In the genomic region with DNA sequence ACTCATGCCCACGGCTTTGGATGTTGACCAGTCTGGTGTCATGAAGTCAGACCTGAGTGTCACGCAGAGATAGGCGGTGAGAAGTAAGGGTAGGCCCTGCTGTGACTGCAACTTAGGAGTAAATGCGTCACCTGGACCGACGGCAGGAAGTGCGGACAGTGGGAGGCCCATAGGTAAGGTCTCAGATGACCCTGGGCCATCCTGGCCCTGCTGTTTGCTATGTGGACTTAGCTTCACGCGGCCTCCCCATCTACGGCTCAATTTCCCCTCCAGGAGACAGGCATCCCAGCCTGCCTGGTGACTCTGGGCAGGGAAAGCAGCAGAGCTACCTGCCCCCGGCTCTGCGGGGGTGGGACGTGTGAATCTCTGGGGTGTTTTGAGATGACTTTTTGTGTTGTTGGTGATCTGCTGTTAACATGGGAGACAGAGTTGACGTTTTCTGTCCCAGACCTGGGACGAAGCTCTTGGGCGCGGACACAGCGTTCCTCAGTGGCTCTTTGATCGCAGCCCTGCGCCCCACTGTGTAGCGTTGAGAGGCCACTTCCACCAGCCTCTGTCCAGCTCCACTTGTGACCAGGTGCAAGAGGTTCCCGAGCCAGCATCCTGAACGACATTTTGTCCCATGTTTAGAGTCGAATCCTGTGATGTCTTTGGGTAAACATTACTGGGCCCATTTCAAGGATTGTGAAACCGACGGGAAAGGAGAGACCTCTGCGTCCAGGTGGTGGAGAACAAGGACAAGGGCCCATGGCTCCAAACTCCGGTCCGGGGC, we compare ENCODE assay signal across 22 cellular contexts. TPM values are rescaled to one million over a fixed set of nuclear protein-coding genes. Genes with fewer than 3 reads are reported as not detected.
A peak's percentile ranks its signal among the peaks of the same experiment; 100 is the strongest.
DNase-seq lines count a peak whose midpoint lies in the region; ATAC-seq and TF ChIP-seq lines count a peak whose summit lies in the region.
"Had no signal": no experiment of that assay in that cellular context is flagged by ENCODE, and none has a peak within 500 bp of the region (broad histone marks: within the 10 kb centered on the region; RNA-seq: fewer than 3 reads in every experiment).

No MANE protein-coding gene starts in this region.

- H2AFZ ChIP-seq in smooth muscle cell (ENCODE audit: low read depth), result no peak overlapping the region

- H3K4me3 ChIP-seq in WERI-Rb-1 (ENCODE audit: low read depth, low read length) (no peak overlapping the region), lower leg skin (ENCODE audit: low read depth, poor library complexity, severe bottlenecking) (no peak overlapping the region), smooth muscle cell (no peak overlapping the region)
- H3K4me3 ChIP-seq: adrenal gland, BLaER1, dorsolateral prefrontal cortex, uterus had no signal

- H3K27me3 ChIP-seq in WERI-Rb-1 (ENCODE audit: insufficient read depth, low read depth, severe bottlenecking) (no peaks in the 10 kb centered on the region), smooth muscle cell (ENCODE audit: low read depth) (no peaks in the 10 kb centered on the region)
- H3K27me3 ChIP-seq: adrenal gland, BLaER1, uterus had no signal

- intact Hi-C loops in lower leg skin (cut with DNase I; ENCODE audit: low total_unique reads), result no loop called here
- intact Hi-C loops in activated naive CD4-positive, alpha-beta T cell treated with anti-CD3 and anti-CD28 coated beads for 36 hours (cut with micrococcal nuclease), result no loop called here

- H3K9me3 ChIP-seq in WERI-Rb-1 (ENCODE audit: severe bottlenecking) (no peaks in the 10 kb centered on the region), smooth muscle cell (replicated peaks; ENCODE audit: low read depth) (no peaks in the 10 kb centered on the region)
- H3K9me3 ChIP-seq: adrenal gland, uterus had no signal

- no peaks in the 10 kb centered on the region for H3K4me1 ChIP-seq in smooth muscle cell (ENCODE audit: low read depth)
- H3K4me1 ChIP-seq: BLaER1, uterus had no signal

- no peak for TF ChIP-seq CTCF in WERI-Rb-1 (IDR thresholded peaks at IDR 0.05; ENCODE audit: low read depth, low read length)
- TF ChIP-seq CTCF in lower leg skin (IDR thresholded peaks at IDR 0.05), result no peak
- no peak for TF ChIP-seq CTCF in smooth muscle cell (IDR thresholded peaks at IDR 0.05; ENCODE audit: borderline replicate concordance, insufficient read depth, poor library complexity, severe bottlenecking)

- H3K9ac ChIP-seq in smooth muscle cell (ENCODE audit: low read depth), result peak overlapping the region; percentile 75
- H3K9ac ChIP-seq: BLaER1 had no signal

- H4K20me1 ChIP-seq in smooth muscle cell (ENCODE audit: low read depth), result no peaks in the 10 kb centered on the region
- H4K20me1 ChIP-seq: BLaER1 had no signal

- no peak for ATAC-seq in activated CD8-positive, alpha-beta memory T cell treated with anti-CD3 and anti-CD28 coated beads, Interleukin-2, amount 10 ng/mL, durations not matched to agents 7 days and 5 days
- ATAC-seq: stimulated activated naive CD8-positive, alpha-beta T cell treated with anti-CD3 and anti-CD28 coated beads, Interleukin-15, Interleukin-2, amounts not matched to agents 100 U/mL and 50 U/mL, for 24 hours had no signal

- H3K4me2 ChIP-seq in smooth muscle cell, result no peak overlapping the region
- H3K4me2 ChIP-seq: BLaER1 had no signal

- H3K36me3 ChIP-seq in WERI-Rb-1 (no peaks in the 10 kb centered on the region), smooth muscle cell (ENCODE audit: low read depth) (no peaks in the 10 kb centered on the region)
- H3K36me3 ChIP-seq: adrenal gland, BLaER1, uterus had no signal

- CTCF ChIA-PET in activated CD8-positive, alpha-beta memory T cell treated with anti-CD3 and anti-CD28 coated beads, Interleukin-2, amount 10 ng/mL, durations not matched to agents 7 days and 5 days (lab: Charles Lee), result no interaction called here
- CTCF ChIA-PET in activated naive CD4-positive, alpha-beta T cell treated with anti-CD3 and anti-CD28 coated beads for 36 hours (lab: Charles Lee), result interaction anchor here (0.6 kb wide), 1 partner anchor 464 kb away, joined by 6 read pairs; no protein-coding TSS in a partner anchor

- no peaks in the 10 kb centered on the region for H3K4me1 Mint-ChIP-seq in activated CD8-positive, alpha-beta memory T cell treated with anti-CD3 and anti-CD28 coated beads, Interleukin-2, amount 10 ng/mL, durations not matched to agents 7 days and 5 days
- H3K4me1 Mint-ChIP-seq in activated naive CD4-positive, alpha-beta T cell treated with anti-CD3 and anti-CD28 coated beads for 36 hours (ENCODE audit: low read depth), result no peaks in the 10 kb centered on the region

- no peaks in the 10 kb centered on the region for H3K79me2 ChIP-seq in smooth muscle cell (ENCODE audit: low read depth)

- no peak overlapping the region for H3K27ac Mint-ChIP-seq in activated CD8-positive, alpha-beta memory T cell treated with anti-CD3 and anti-CD28 coated beads, Interleukin-2, amount 10 ng/mL, durations not matched to agents 7 days and 5 days
- H3K27ac Mint-ChIP-seq in activated naive CD4-positive, alpha-beta T cell treated with anti-CD3 and anti-CD28 coated beads for 36 hours, result no peak overlapping the region
- H3K27ac Mint-ChIP-seq: activated T-helper 1 cell treated with anti-CD3 and anti-CD28 coated beads, Interleukin-12 subunit alpha, Interleukin-12 subunit beta, Interleukin-2, Interleukin-4 antibody, amounts not matched to agents 30 ng/mL and 10 ng/mL and 1 ng/mL, durations not matched to agents 14 hours and 24 hours and 36 hours had no signal

- no peak overlapping the region for H3K4me3 Mint-ChIP-seq in activated CD8-positive, alpha-beta memory T cell treated with anti-CD3 and anti-CD28 coated beads, Interleukin-2, amount 10 ng/mL, durations not matched to agents 7 days and 5 days
- no peak overlapping the region for H3K4me3 Mint-ChIP-seq in activated naive CD4-positive, alpha-beta T cell treated with anti-CD3 and anti-CD28 coated beads for 36 hours
- H3K4me3 Mint-ChIP-seq: activated T-helper 1 cell treated with anti-CD3 and anti-CD28 coated beads, Interleukin-12 subunit alpha, Interleukin-12 subunit beta, Interleukin-2, Interleukin-4 antibody, amounts not matched to agents 30 ng/mL and 10 ng/mL and 1 ng/mL, durations not matched to agents 14 hours and 24 hours and 36 hours had no signal

- 88 to 91% methylated on average over 29 of the region's 29 CpGs for WGBS in lower leg skin, 2 donors
- WGBS in smooth muscle cell (ENCODE audit: low lambda C conversion rate), result 94% methylated on average over 29 of the region's 29 CpGs

- H3K27ac ChIP-seq in WERI-Rb-1 (no peak overlapping the region), smooth muscle cell (ENCODE audit: low read depth) (peak overlapping the region; percentile 96)
- H3K27ac ChIP-seq: BLaER1, dorsolateral prefrontal cortex, uterus had no signal

- no peaks in the 10 kb centered on the region for H3F3A ChIP-seq in smooth muscle cell (ENCODE audit: low read depth)

- no peak for TF ChIP-seq POLR2A in lower leg skin (IDR thresholded peaks at IDR 0.05)

- peak; percentile 46 for DNase-seq in activated CD8-positive, alpha-beta memory T cell treated with anti-CD3 and anti-CD28 coated beads for 24 hours
- no peak for DNase-seq in activated CD8-positive, alpha-beta memory T cell treated with anti-CD3 and anti-CD28 coated beads, Interleukin-2, amount 10 ng/mL, durations not matched to agents 7 days and 5 days
- DNase-seq in WERI-Rb-1 (peak; percentile 3), lower leg skin (ENCODE audit: low spot score in 2 of 2) (peak; percentile 12 to 78), smooth muscle cell (lab: John Stamatoyannopoulos, UW; ENCODE audit: unreplicated experiment) (no peak), SIG-M5 treated with dmso at 0.1 percent for 504 hours (lab: John Stamatoyannopoulos, UW; ENCODE audit: unreplicated experiment) (no peak)
- no peak for DNase-seq in activated naive CD4-positive, alpha-beta T cell treated with anti-CD3 and anti-CD28 coated beads for 36 hours
- no peak for DNase-seq in stimulated activated CD4-positive, alpha-beta T cell treated with anti-CD3 and anti-CD28 coated beads, Interleukin-4, amount 100 ng/mL, for 1 hour
- DNase-seq: activated CD4-positive, alpha-beta T cell treated with anti-CD3 and anti-CD28 coated beads, Interleukin-2, amount 50 U/mL, for 4 hours; Calu3; erythroblast; NCI-H2171; NCI-H526 treated with DMSO at 0.1 percent for 48 hours; stimulated activated naive CD8-positive, alpha-beta T cell treated with anti-CD3 and anti-CD28 coated beads, Interleukin-15, Interleukin-2, amounts not matched to agents 100 U/mL and 50 U/mL, for 24 hours had no signal

- no peaks in the 10 kb centered on the region for H3K9me3 Mint-ChIP-seq in activated CD8-positive, alpha-beta memory T cell treated with anti-CD3 and anti-CD28 coated beads, Interleukin-2, amount 10 ng/mL, durations not matched to agents 7 days and 5 days (ENCODE audit: low read depth)
- no peaks in the 10 kb centered on the region for H3K9me3 Mint-ChIP-seq in activated naive CD4-positive, alpha-beta T cell treated with anti-CD3 and anti-CD28 coated beads for 36 hours
- H3K9me3 Mint-ChIP-seq: activated T-helper 1 cell treated with anti-CD3 and anti-CD28 coated beads, Interleukin-12 subunit alpha, Interleukin-12 subunit beta, Interleukin-2, Interleukin-4 antibody, amounts not matched to agents 30 ng/mL and 10 ng/mL and 1 ng/mL, durations not matched to agents 14 hours and 24 hours and 36 hours had no signal

- peaks cover 13% of the 10 kb centered on the region for H3K27me3 Mint-ChIP-seq in activated CD8-positive, alpha-beta memory T cell treated with anti-CD3 and anti-CD28 coated beads, Interleukin-2, amount 10 ng/mL, durations not matched to agents 7 days and 5 days
- peaks cover 8% of the 10 kb centered on the region for H3K27me3 Mint-ChIP-seq in activated naive CD4-positive, alpha-beta T cell treated with anti-CD3 and anti-CD28 coated beads for 36 hours (ENCODE audit: low read depth)

- no peaks in the 10 kb centered on the region for H3K36me3 Mint-ChIP-seq in activated CD8-positive, alpha-beta memory T cell treated with anti-CD3 and anti-CD28 coated beads, Interleukin-2, amount 10 ng/mL, durations not matched to agents 7 days and 5 days
- no peaks in the 10 kb centered on the region for H3K36me3 Mint-ChIP-seq in activated naive CD4-positive, alpha-beta T cell treated with anti-CD3 and anti-CD28 coated beads for 36 hours (ENCODE audit: low read depth)

RNA-seq across cellular contexts. Expression of gene CRYAA, which starts 39.9 kb away (rescaled TPM):
- not detected for total RNA-seq in activated CD8-positive, alpha-beta memory T cell treated with anti-CD3 and anti-CD28 coated beads, Interleukin-2, amount 10 ng/mL, durations not matched to agents 7 days and 5 days
- total RNA-seq in lower leg skin, result not detected
- total RNA-seq in smooth muscle cell, result not detected in 2 replicates
- polyA plus RNA-seq in smooth muscle cell, result not detected in 2 replicates
- not detected for total RNA-seq in activated naive CD4-positive, alpha-beta T cell treated with anti-CD3 and anti-CD28 coated beads for 36 hours
- total RNA-seq: activated T-helper 1 cell treated with anti-CD3 and anti-CD28 coated beads, Interleukin-12 subunit alpha, Interleukin-12 subunit beta, Interleukin-2, Interleukin-4 antibody, amounts not matched to agents 30 ng/mL and 10 ng/mL and 1 ng/mL, durations not matched to agents 14 hours and 24 hours and 36 hours; adrenal gland; bronchial epithelial cell; Calu3; frontal cortex; mononuclear cell; uterus had no signal
- polyA plus RNA-seq: adrenal gland had no signal

Comparison
In these comparisons a context has a peak if more than half of its experiments do, and no peak if none do; other contexts are left out.
1. DNase-seq: peak in activated CD8-positive, alpha-beta memory T cell treated with anti-CD3 and anti-CD28 coated beads for 24 hours (single experiment), WERI-Rb-1 (single experiment) and lower leg skin (2 of 2); none in activated CD8-positive, alpha-beta memory T cell treated with anti-CD3 and anti-CD28 coated beads, Interleukin-2, amount 10 ng/mL, durations not matched to agents 7 days and 5 days (single experiment), smooth muscle cell (single experiment), activated naive CD4-positive, alpha-beta T cell treated with anti-CD3 and anti-CD28 coated beads for 36 hours (single experiment), stimulated activated CD4-positive, alpha-beta T cell treated with anti-CD3 and anti-CD28 coated beads, Interleukin-4, amount 100 ng/mL, for 1 hour (single experiment) and SIG-M5 treated with dmso at 0.1 percent for 504 hours (single experiment).